ENCODE assay signal across 1 cellular context in the genomic region with DNA sequence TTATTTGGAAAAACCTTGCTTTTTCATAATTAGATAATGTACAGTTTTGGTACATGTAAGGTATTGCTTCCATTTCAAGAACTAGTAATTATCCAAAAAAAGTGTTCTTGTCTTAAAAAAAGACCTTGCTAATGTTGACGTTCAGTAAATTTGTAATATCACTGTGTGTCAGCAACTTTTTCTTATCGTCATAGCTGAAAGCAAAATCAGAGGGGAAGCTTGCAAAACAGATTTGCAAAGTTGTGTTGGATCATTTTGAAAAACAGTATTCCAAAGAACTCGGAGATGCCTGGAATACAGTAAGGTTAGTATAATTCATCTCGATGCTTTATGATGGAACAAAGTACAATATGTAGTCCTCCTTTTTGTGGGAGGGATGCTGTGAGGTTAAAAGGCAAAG.
TF ChIP-seq lines count a peak whose summit lies in the region.

No MANE protein-coding gene starts in this region.

TF ChIP-seq in K562, 482 proteins besides CTCF, POLR2A, EP300 and RAD21:
- peak; percentile 89 for TF ChIP-seq C11orf30 (IDR thresholded peaks at IDR 0.05; ENCODE audit: low read depth)
- TF ChIP-seq SMARCA4 (IDR thresholded peaks at IDR 0.05): peak; percentile 46; the same call in 1 of the 2 replicates
- TF ChIP-seq MTA1 (IDR thresholded peaks at IDR 0.05; ENCODE audit: borderline replicate concordance): no peak
- TF ChIP-seq, protein P1, sequence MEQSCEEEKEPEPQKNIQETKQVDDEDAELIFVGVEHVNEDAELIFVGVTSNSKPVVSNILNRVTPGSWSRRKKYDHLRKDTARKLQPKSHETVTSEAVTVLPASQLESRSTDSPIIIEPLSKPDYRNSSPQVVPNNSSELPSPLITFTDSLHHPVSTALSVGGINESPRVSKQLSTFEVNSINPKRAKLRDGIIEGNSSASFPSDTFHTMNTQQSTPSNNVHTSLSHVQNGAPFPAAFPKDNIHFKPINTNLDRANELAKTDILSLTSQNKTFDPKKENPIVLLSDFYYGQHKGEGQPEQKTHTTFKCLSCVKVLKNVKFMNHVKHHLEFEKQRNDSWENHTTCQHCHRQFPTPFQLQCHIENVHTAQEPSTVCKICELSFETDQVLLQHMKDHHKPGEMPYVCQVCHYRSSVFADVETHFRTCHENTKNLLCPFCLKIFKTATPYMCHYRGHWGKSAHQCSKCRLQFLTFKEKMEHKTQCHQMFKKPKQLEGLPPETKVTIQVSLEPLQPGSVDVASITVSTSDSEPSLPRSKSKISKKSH (CRISPR knock-in tag; IDR thresholded peaks at IDR 0.05): no peak
- no peak for TF ChIP-seq CBFA2T2 (conservative IDR thresholded peaks at IDR 0.05)
- TF ChIP-seq, protein P2, sequence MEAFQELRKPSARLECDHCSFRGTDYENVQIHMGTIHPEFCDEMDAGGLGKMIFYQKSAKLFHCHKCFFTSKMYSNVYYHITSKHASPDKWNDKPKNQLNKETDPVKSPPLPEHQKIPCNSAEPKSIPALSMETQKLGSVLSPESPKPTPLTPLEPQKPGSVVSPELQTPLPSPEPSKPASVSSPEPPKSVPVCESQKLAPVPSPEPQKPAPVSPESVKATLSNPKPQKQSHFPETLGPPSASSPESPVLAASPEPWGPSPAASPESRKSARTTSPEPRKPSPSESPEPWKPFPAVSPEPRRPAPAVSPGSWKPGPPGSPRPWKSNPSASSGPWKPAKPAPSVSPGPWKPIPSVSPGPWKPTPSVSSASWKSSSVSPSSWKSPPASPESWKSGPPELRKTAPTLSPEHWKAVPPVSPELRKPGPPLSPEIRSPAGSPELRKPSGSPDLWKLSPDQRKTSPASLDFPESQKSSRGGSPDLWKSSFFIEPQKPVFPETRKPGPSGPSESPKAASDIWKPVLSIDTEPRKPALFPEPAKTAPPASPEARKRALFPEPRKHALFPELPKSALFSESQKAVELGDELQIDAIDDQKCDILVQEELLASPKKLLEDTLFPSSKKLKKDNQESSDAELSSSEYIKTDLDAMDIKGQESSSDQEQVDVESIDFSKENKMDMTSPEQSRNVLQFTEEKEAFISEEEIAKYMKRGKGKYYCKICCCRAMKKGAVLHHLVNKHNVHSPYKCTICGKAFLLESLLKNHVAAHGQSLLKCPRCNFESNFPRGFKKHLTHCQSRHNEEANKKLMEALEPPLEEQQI (IDR thresholded peaks at IDR 0.05): no peak
- TF ChIP-seq CEBPB (tag; IDR thresholded peaks at IDR 0.05): 0 out of 2 replicates have a peak, but pooled peaks have one; percentile 17
- peak; percentile 88 for TF ChIP-seq MAFG (tag; conservative IDR thresholded peaks at IDR 0.05)
- peak in 1 of 2 experiments; percentile 58; a peak in 1 of 4 replicates for TF ChIP-seq RCOR1 (IDR thresholded peaks at IDR 0.05; ENCODE audit: borderline replicate concordance in 1 of 2, low read depth in 2 of 2, low read length in 2 of 2)
- TF ChIP-seq ZNF316 (IDR thresholded peaks at IDR 0.05): peak; percentile 95
- peak; percentile 77; the same call in 1 of the 2 replicates for TF ChIP-seq MAFF (IDR thresholded peaks at IDR 0.05; ENCODE audit: low read length)
- peak; percentile 60; the same call in 1 of the 2 replicates for TF ChIP-seq MAFK (IDR thresholded peaks at IDR 0.05; ENCODE audit: low read length)
- peak; percentile 44; the same call in 1 of the 2 replicates for TF ChIP-seq DPF2 (IDR thresholded peaks at IDR 0.05)
- 0 out of 2 replicates have a peak, but pooled peaks have one; percentile 14 for TF ChIP-seq CBFA2T3 (IDR thresholded peaks at IDR 0.05)
- TF ChIP-seq HDAC1 (IDR thresholded peaks at IDR 0.05): peak in 1 of 2 experiments; percentile 72; a peak in 2 of 4 replicates
- TF ChIP-seq NFE2 (IDR thresholded peaks at IDR 0.05; ENCODE audit: low read depth): peak; percentile 87
- TF ChIP-seq ARID1B (IDR thresholded peaks at IDR 0.05): peak; percentile 30
- TF ChIP-seq KDM1A (IDR thresholded peaks at IDR 0.05): peak; percentile 89 to 91
TF ChIP-seq in K562: peak in this region for 14.
